In the genomic region with DNA sequence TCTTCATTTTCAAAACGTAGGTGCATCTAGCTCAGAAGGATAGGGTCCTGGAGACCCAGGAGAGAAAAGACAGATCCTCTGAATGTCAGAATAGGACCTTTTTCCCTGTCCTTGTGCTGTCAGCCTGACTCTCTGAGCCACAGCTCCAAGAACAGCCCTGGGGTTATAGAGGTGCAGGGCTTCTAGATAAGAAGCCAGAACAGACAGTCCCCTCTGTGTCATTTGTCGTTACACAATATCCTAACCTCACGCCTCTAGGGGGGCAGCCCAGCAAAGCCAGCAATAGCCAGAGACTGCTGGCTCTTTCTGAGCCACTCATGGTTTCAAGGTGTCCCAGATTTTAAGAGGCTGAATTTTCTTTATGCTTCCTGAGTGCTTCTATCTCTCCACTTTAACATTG, we compare ENCODE assay signal across 9 cellular contexts.
DNase-seq lines count a peak whose midpoint lies in the region; ATAC-seq and TF ChIP-seq lines count a peak whose summit lies in the region.
"Had no signal": no experiment of that assay in that cellular context is flagged by ENCODE, and none has a peak within 500 bp of the region (broad histone marks: within the 10 kb centered on the region; RNA-seq: fewer than 3 reads in every experiment).

No MANE protein-coding gene starts in this region.

- no peak for ATAC-seq in CD4-positive, CD25-positive, alpha-beta regulatory T cell (ENCODE audit: low read depth in 2 of 2)
- peak; percentile 6 for ATAC-seq in HG03064 (IDR thresholded peaks at IDR 0.05; ENCODE audit: low read depth, unreplicated experiment)
- ATAC-seq in activated CD8-positive, alpha-beta T cell treated with anti-CD3 and anti-CD28 coated beads for 36 hours: no peak

- H3K36me3 ChIP-seq in CD4-positive, CD25-positive, alpha-beta regulatory T cell (ENCODE audit: control insufficient read depth, insufficient read depth, low read length): no peaks in the 10 kb centered on the region
- no peaks in the 10 kb centered on the region for H3K36me3 ChIP-seq in mesendoderm (ENCODE audit: control insufficient read depth, insufficient read depth, low read length)

- H3K79me1 ChIP-seq in mesendoderm (ENCODE audit: low read length): no peaks in the 10 kb centered on the region

- H3K27me3 ChIP-seq in CD4-positive, CD25-positive, alpha-beta regulatory T cell (ENCODE audit: control insufficient read depth, insufficient read depth, low read length): peaks cover 19% of the 10 kb centered on the region
- H3K27me3 ChIP-seq in mesendoderm (ENCODE audit: insufficient read depth, low read length, poor library complexity): no peaks in the 10 kb centered on the region

- H3K56ac ChIP-seq in mesendoderm (ENCODE audit: low read length): no peak overlapping the region

- no peak overlapping the region for H2BK5ac ChIP-seq in mesendoderm (ENCODE audit: low read length)

- peak overlapping the region in 1 of 4 donors; percentile 20 for H3K4me3 Mint-ChIP-seq in CD4-positive, CD25-positive, alpha-beta regulatory T cell
- no peak overlapping the region for H3K4me3 Mint-ChIP-seq in activated CD8-positive, alpha-beta T cell treated with anti-CD3 and anti-CD28 coated beads for 36 hours
- H3K4me3 Mint-ChIP-seq in nephron progenitor cell: no peak overlapping the region
- H3K4me3 Mint-ChIP-seq in activated T-helper 2 cell treated with anti-CD3 and anti-CD28 coated beads, Interferon-gamma antibody, Interleukin-2, Interleukin-4, amounts not matched to agents 10 μg/mL and 5 μg/mL and 100 μg/mL, durations not matched to agents 14 hours and 24 hours and 36 hours (ENCODE audit: low read depth): no peak overlapping the region

- no peak for TF ChIP-seq CTCF in activated CD8-positive, alpha-beta T cell treated with anti-CD3 and anti-CD28 coated beads for 36 hours (IDR thresholded peaks at IDR 0.05)
- no peak for TF ChIP-seq CTCF in nephron progenitor cell (IDR thresholded peaks at IDR 0.05)

- H3K18ac ChIP-seq in mesendoderm (ENCODE audit: low read length): no peak overlapping the region

- no CpG with 5 or more reads among the region's 3 CpGs for WGBS in mesendoderm (ENCODE audit: extremely low coverage, insufficient coverage, low lambda C conversion rate)

- H4K5ac ChIP-seq in mesendoderm (ENCODE audit: low read length): no peak overlapping the region

- H3K4me3 ChIP-seq in CD4-positive, CD25-positive, alpha-beta regulatory T cell (ENCODE audit: low read depth, low read length): peak overlapping the region; percentile 30
- H3K4me3 ChIP-seq in mesendoderm (ENCODE audit: low read length): no peak overlapping the region

- no peak overlapping the region for H3K27ac ChIP-seq in CD4-positive, CD25-positive, alpha-beta regulatory T cell (ENCODE audit: insufficient read depth, low read length, poor library complexity, severe bottlenecking)
- no peak overlapping the region for H3K27ac ChIP-seq in mesendoderm (ENCODE audit: low read depth, low read length)

- intact Hi-C loops in activated CD8-positive, alpha-beta T cell treated with anti-CD3 and anti-CD28 coated beads for 36 hours (cut with micrococcal nuclease): no loop called here
- intact Hi-C loops in activated T-helper 2 cell treated with anti-CD3 and anti-CD28 coated beads, Interferon-gamma antibody, Interleukin-2, Interleukin-4, amounts not matched to agents 10 μg/mL and 5 μg/mL and 100 μg/mL, durations not matched to agents 14 hours and 24 hours and 36 hours (cut with micrococcal nuclease): loop anchor here (5.0 kb wide), 2 partner anchors 200 to 285 kb away; no protein-coding TSS in a partner anchor

- no peak overlapping the region for H3K27ac Mint-ChIP-seq in CD4-positive, CD25-positive, alpha-beta regulatory T cell
- H3K27ac Mint-ChIP-seq in activated CD8-positive, alpha-beta T cell treated with anti-CD3 and anti-CD28 coated beads for 36 hours: no peak overlapping the region
- H3K27ac Mint-ChIP-seq in nephron progenitor cell: no peak overlapping the region
- no peak overlapping the region for H3K27ac Mint-ChIP-seq in activated T-helper 2 cell treated with anti-CD3 and anti-CD28 coated beads, Interferon-gamma antibody, Interleukin-2, Interleukin-4, amounts not matched to agents 10 μg/mL and 5 μg/mL and 100 μg/mL, durations not matched to agents 14 hours and 24 hours and 36 hours

- peaks cover 6 to 22% (median 13%) of the 10 kb centered on the region in 4 donors for H3K4me1 Mint-ChIP-seq in CD4-positive, CD25-positive, alpha-beta regulatory T cell
- H3K4me1 Mint-ChIP-seq in activated CD8-positive, alpha-beta T cell treated with anti-CD3 and anti-CD28 coated beads for 36 hours (ENCODE audit: low read depth): peaks cover 40% of the 10 kb centered on the region
- H3K4me1 Mint-ChIP-seq in nephron progenitor cell: peaks cover 39% of the 10 kb centered on the region
- H3K4me1 Mint-ChIP-seq in activated T-helper 2 cell treated with anti-CD3 and anti-CD28 coated beads, Interferon-gamma antibody, Interleukin-2, Interleukin-4, amounts not matched to agents 10 μg/mL and 5 μg/mL and 100 μg/mL, durations not matched to agents 14 hours and 24 hours and 36 hours (ENCODE audit: low read depth): peaks cover 26% of the 10 kb centered on the region

- H3K9me3 Mint-ChIP-seq in CD4-positive, CD25-positive, alpha-beta regulatory T cell: peaks cover 0 to 5% (median 0%) of the 10 kb centered on the region in 7 donors
- H3K9me3 Mint-ChIP-seq in activated CD8-positive, alpha-beta T cell treated with anti-CD3 and anti-CD28 coated beads for 36 hours: no peaks in the 10 kb centered on the region
- peaks cover 7% of the 10 kb centered on the region for H3K9me3 Mint-ChIP-seq in nephron progenitor cell
- no peaks in the 10 kb centered on the region for H3K9me3 Mint-ChIP-seq in activated T-helper 2 cell treated with anti-CD3 and anti-CD28 coated beads, Interferon-gamma antibody, Interleukin-2, Interleukin-4, amounts not matched to agents 10 μg/mL and 5 μg/mL and 100 μg/mL, durations not matched to agents 14 hours and 24 hours and 36 hours

- H3K9ac ChIP-seq in mesendoderm (ENCODE audit: low read length): no peak overlapping the region

- no peak overlapping the region for H3K4ac ChIP-seq in mesendoderm (ENCODE audit: low read depth, low read length)

- H3K36me3 Mint-ChIP-seq in CD4-positive, CD25-positive, alpha-beta regulatory T cell: no peaks in the 10 kb centered on the region
- H3K36me3 Mint-ChIP-seq in activated CD8-positive, alpha-beta T cell treated with anti-CD3 and anti-CD28 coated beads for 36 hours (ENCODE audit: low read depth): no peaks in the 10 kb centered on the region
- no peaks in the 10 kb centered on the region for H3K36me3 Mint-ChIP-seq in nephron progenitor cell (ENCODE audit: low read depth)
- no peaks in the 10 kb centered on the region for H3K36me3 Mint-ChIP-seq in activated T-helper 2 cell treated with anti-CD3 and anti-CD28 coated beads, Interferon-gamma antibody, Interleukin-2, Interleukin-4, amounts not matched to agents 10 μg/mL and 5 μg/mL and 100 μg/mL, durations not matched to agents 14 hours and 24 hours and 36 hours (ENCODE audit: low read depth)

- POLR2A ChIA-PET in activated CD8-positive, alpha-beta T cell treated with anti-CD3 and anti-CD28 coated beads for 36 hours (lab: Charles Lee): interaction anchor here (1.2 kb wide), 1 partner anchor 71 kb away, joined by 4 read pairs; no protein-coding TSS in a partner anchor

- no peak overlapping the region for H2AK5ac ChIP-seq in mesendoderm (ENCODE audit: low read length)

- no peak overlapping the region for H3K23ac ChIP-seq in mesendoderm (ENCODE audit: low read length)

- H4K8ac ChIP-seq in mesendoderm (ENCODE audit: low read depth, low read length): no peak overlapping the region

- H3K79me2 ChIP-seq in mesendoderm (ENCODE audit: control insufficient read depth, insufficient read depth, low read length): no peaks in the 10 kb centered on the region

- no peak overlapping the region for H3K4me2 ChIP-seq in mesendoderm (ENCODE audit: low read length)

- H3K4me1 ChIP-seq in CD4-positive, CD25-positive, alpha-beta regulatory T cell (ENCODE audit: control insufficient read depth, insufficient read depth, low read length, poor library complexity, severe bottlenecking): peaks cover 16% of the 10 kb centered on the region
- H3K4me1 ChIP-seq in mesendoderm (ENCODE audit: control insufficient read depth, low read depth, low read length): no peaks in the 10 kb centered on the region

- no peak overlapping the region for H2BK15ac ChIP-seq in mesendoderm (replicated peaks; ENCODE audit: low read depth)

- H2BK120ac ChIP-seq in mesendoderm (ENCODE audit: low read depth, low read length): no peak overlapping the region

- no peaks in the 10 kb centered on the region for H3K9me3 ChIP-seq in CD4-positive, CD25-positive, alpha-beta regulatory T cell (ENCODE audit: control insufficient read depth in 2 of 2, low read length in 2 of 2)

- no peak for DNase-seq in CD4-positive, CD25-positive, alpha-beta regulatory T cell
- DNase-seq in activated CD8-positive, alpha-beta T cell treated with anti-CD3 and anti-CD28 coated beads for 36 hours: peak; percentile 12
- DNase-seq in mesendoderm (peak; percentile 21), nephron progenitor cell (no peak), NCI-H2029 treated with DMSO at 0.1 percent for 48 hours (lab: John Stamatoyannopoulos, UW) (no peak)
- DNase-seq in activated T-helper 2 cell treated with anti-CD3 and anti-CD28 coated beads, Interferon-gamma antibody, Interleukin-2, Interleukin-4, amounts not matched to agents 10 μg/mL and 5 μg/mL and 100 μg/mL, durations not matched to agents 14 hours and 24 hours and 36 hours (ENCODE audit: low spot score): no peak
- no peak for DNase-seq in activated CD4-positive, CD25-positive, alpha-beta regulatory T cell treated with anti-CD3 and anti-CD28 coated beads, Interleukin-2, amount 50 U/mL, for 72 hours
- DNase-seq: COR-L47 had no signal

- H3K27me3 Mint-ChIP-seq in CD4-positive, CD25-positive, alpha-beta regulatory T cell: peaks cover 46% of the 10 kb centered on the region
- H3K27me3 Mint-ChIP-seq in activated CD8-positive, alpha-beta T cell treated with anti-CD3 and anti-CD28 coated beads for 36 hours: peaks cover 25% of the 10 kb centered on the region
- no peaks in the 10 kb centered on the region for H3K27me3 Mint-ChIP-seq in nephron progenitor cell (ENCODE audit: low read depth, poor library complexity)
- peaks cover 40% of the 10 kb centered on the region for H3K27me3 Mint-ChIP-seq in activated T-helper 2 cell treated with anti-CD3 and anti-CD28 coated beads, Interferon-gamma antibody, Interleukin-2, Interleukin-4, amounts not matched to agents 10 μg/mL and 5 μg/mL and 100 μg/mL, durations not matched to agents 14 hours and 24 hours and 36 hours (ENCODE audit: low read depth)

- CTCF ChIA-PET in activated CD8-positive, alpha-beta T cell treated with anti-CD3 and anti-CD28 coated beads for 36 hours (lab: Charles Lee): interaction anchor here (1.0 kb wide), 1 partner anchor 329 kb away, joined by 5 read pairs; no protein-coding TSS in a partner anchor

Comparison
In these comparisons a context has a peak if more than half of its experiments do, and no peak if none do; other contexts are left out.
1. DNase-seq: peak in activated CD8-positive, alpha-beta T cell treated with anti-CD3 and anti-CD28 coated beads for 36 hours (single experiment) and mesendoderm (single experiment); none in CD4-positive, CD25-positive, alpha-beta regulatory T cell (0 of 3), nephron progenitor cell (single experiment), NCI-H2029 treated with DMSO at 0.1 percent for 48 hours (single experiment), activated T-helper 2 cell treated with anti-CD3 and anti-CD28 coated beads, Interferon-gamma antibody, Interleukin-2, Interleukin-4, amounts not matched to agents 10 μg/mL and 5 μg/mL and 100 μg/mL, durations not matched to agents 14 hours and 24 hours and 36 hours (single experiment) and activated CD4-positive, CD25-positive, alpha-beta regulatory T cell treated with anti-CD3 and anti-CD28 coated beads, Interleukin-2, amount 50 U/mL, for 72 hours (single experiment).